In genomic region chr16:67649494-67649931, GRCh38 we compare ENCODE assay signal across 12 cellular contexts. TPM values are rescaled to one million over a fixed set of nuclear protein-coding genes. Genes with fewer than 3 reads are reported as not detected.
DNase-seq lines count a peak whose midpoint lies in the region; ATAC-seq and TF ChIP-seq lines count a peak whose summit lies in the region.
"Had no signal": no experiment of that assay in that cellular context is flagged by ENCODE, and none has a peak within 500 bp of the region (broad histone marks: within the 10 kb centered on the region; RNA-seq: fewer than 3 reads in every experiment).

No MANE protein-coding gene starts in this region.

- H3K4me3 ChIP-seq in right lobe of liver: no peak overlapping the region
- H3K4me3 ChIP-seq: uterus had no signal

- TF ChIP-seq POLR2A in right lobe of liver (IDR thresholded peaks at IDR 0.05): no peak

- peaks cover 0 to 16% of the 10 kb centered on the region in 2 donors for H3K27me3 ChIP-seq in right lobe of liver

- 38% methylated on average over 4 of the region's 34 CpGs for WGBS in right lobe of liver (ENCODE audit: insufficient coverage, low coverage, low lambda C conversion rate, missing lambda C conversion rate)

- TF ChIP-seq CTCF in right lobe of liver (IDR thresholded peaks at IDR 0.05): no peak

- no peak overlapping the region for H3K27ac ChIP-seq in right lobe of liver
- H3K27ac ChIP-seq: uterus had no signal

- peaks cover 0 to 5% (median 0%) of the 10 kb centered on the region in 4 donors for H3K4me1 ChIP-seq in right lobe of liver

- DNase-seq in AG20443 (ENCODE audit: low spot score) (peak; percentile 63), SK-N-DZ (ENCODE audit: low spot score) (peak; percentile 73), right lobe of liver (peak in 1 of 3 donors; percentile 65), cerebellar cortex (ENCODE audit: low spot score) (no peak)
- no peak for DNase-seq in activated CD4-positive, CD25-positive, alpha-beta regulatory T cell (lab: John Stamatoyannopoulos, UW)
- DNase-seq: activated effector memory CD4-positive, alpha-beta T cell treated with anti-CD3 and anti-CD28 coated beads, Interleukin-2, amount 50 U/mL, for 16 hours; DMS153; NCI-H2081 treated with DMSO at 0.1 percent for 48 hours; stimulated activated CD4-positive, alpha-beta T cell treated with anti-CD3 and anti-CD28 coated beads, Interleukin-4, amount 100 ng/mL, for 4 hours; uterus had no signal

- H3K36me3 ChIP-seq in right lobe of liver: no peaks in the 10 kb centered on the region
- H3K36me3 ChIP-seq: uterus had no signal

- no peaks in the 10 kb centered on the region for H3K9me3 ChIP-seq in right lobe of liver
- H3K9me3 ChIP-seq: uterus had no signal

- intact Hi-C loops in right lobe of liver (cut with DNase I): no loop called here

- ATAC-seq in right lobe of liver (peak in 3 of 4 donors; percentile 22 to 66 (median 24)), GM21737 (IDR thresholded peaks at IDR 0.05; ENCODE audit: unreplicated experiment) (no peak)
- ATAC-seq: stimulated activated memory B cell treated with anti-CD40 and anti-IgM and Interleukin-4, amounts not matched to agents 10 μg/mL and 1 μg/mL and 100 μg/mL, for 72 hours had no signal

RNA-seq across cellular contexts. Expression of gene CARMIL2, which starts 4.6 kb away (rescaled TPM):
- 12.3 and 14.3 TPM in 2 replicates for polyA plus RNA-seq in SK-N-DZ (2014; cell fraction: cytosol; rRNA removed)
- 43.4 and 52.2 TPM in 2 replicates for polyA plus RNA-seq in SK-N-DZ (2014; cell fraction: nucleus; rRNA removed)
- 1 to 10 TPM in 3 of 6 experiments, under 1 TPM in 3; 0.39 to 3.4 (median 0.88) TPM for total RNA-seq in right lobe of liver

RNA-seq across cellular contexts. Expression of gene ACD, which starts 10.5 kb away (rescaled TPM):
- 78.8 and 84.8 TPM in 2 replicates for polyA plus RNA-seq in SK-N-DZ (2014; cell fraction: cytosol; rRNA removed)
- polyA plus RNA-seq in SK-N-DZ (2014; cell fraction: nucleus; rRNA removed): 168 and 203 TPM in 2 replicates
- 1 to 10 TPM; 4.0 to 8.2 (median 5.9) TPM for total RNA-seq in right lobe of liver

RNA-seq across cellular contexts. Expression of gene PARD6A, which starts 11.2 kb away (rescaled TPM):
- 14.3 and 17.2 TPM in 2 replicates for polyA plus RNA-seq in SK-N-DZ (2014; cell fraction: cytosol; rRNA removed)
- 9.7 and 9.8 TPM in 2 replicates for polyA plus RNA-seq in SK-N-DZ (2014; cell fraction: nucleus; rRNA removed)
- total RNA-seq in right lobe of liver: 1 to 10 TPM; 1.3 to 4.8 (median 2.6) TPM

RNA-seq across cellular contexts. Expression of gene ENKD1, which starts 17.0 kb away (rescaled TPM):
- polyA plus RNA-seq in SK-N-DZ (2014; cell fraction: cytosol; rRNA removed): 29.0 and 31.4 TPM in 2 replicates
- polyA plus RNA-seq in SK-N-DZ (2014; cell fraction: nucleus; rRNA removed): 51.5 and 82.6 TPM in 2 replicates
- 1 to 10 TPM; 4.4 to 8.9 (median 7.3) TPM for total RNA-seq in right lobe of liver

RNA-seq across cellular contexts. Expression of gene C16orf86, which starts 17.1 kb away (rescaled TPM):
- 5.7 and 5.9 TPM in 2 replicates for polyA plus RNA-seq in SK-N-DZ (2014; cell fraction: cytosol; rRNA removed)
- 17.9 and 19.9 TPM in 2 replicates for polyA plus RNA-seq in SK-N-DZ (2014; cell fraction: nucleus; rRNA removed)
- total RNA-seq in right lobe of liver: 1 to 10 TPM; 1.4 to 4.3 (median 2.5) TPM

Comparison
In these comparisons a context has a peak if more than half of its experiments do, and no peak if none do; other contexts are left out.
1. DNase-seq: peak in AG20443 (single experiment) and SK-N-DZ (single experiment); none in activated CD4-positive, CD25-positive, alpha-beta regulatory T cell (0 of 4) and cerebellar cortex (single experiment).